Comparison of ENCODE assay signal across 11 cellular contexts in the genomic region with DNA sequence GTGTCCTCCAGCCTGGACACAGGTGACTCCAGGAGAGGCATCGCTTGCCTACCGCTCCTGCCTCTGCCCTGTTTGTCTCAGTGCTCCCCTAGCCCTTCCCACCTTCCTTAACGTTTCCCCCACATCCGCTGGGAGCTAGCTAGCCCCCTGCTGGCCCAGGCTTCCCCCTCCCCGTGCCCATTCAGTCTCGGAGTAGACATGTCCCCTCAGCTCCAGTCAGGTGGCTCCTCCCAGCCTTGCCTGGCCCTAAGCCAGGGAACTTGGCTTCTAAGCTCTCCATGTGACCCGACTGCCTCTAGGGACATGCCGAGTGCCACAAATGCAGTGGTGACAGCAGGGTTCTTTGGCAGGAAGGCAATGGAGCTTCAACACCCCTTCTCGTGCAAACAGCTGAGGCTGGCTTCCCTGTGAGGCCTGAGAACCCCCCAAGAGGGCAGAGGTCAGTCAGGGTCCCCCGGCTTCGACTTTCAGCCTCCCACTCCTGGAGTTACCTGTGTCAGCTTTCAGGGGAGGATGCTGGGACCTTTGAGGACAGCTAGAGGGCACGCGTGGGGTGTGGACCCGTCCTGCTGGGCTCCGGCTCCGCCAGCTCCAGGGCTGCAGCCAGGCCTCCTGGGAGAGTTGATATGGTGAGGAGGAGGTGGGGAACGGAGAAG. TPM values are rescaled to one million over a fixed set of nuclear protein-coding genes. Genes with fewer than 3 reads are reported as not detected.
DNase-seq lines count a peak whose midpoint lies in the region; ATAC-seq, FAIRE-seq and TF ChIP-seq lines count a peak whose summit lies in the region.
"Had no signal": no experiment of that assay in that cellular context is flagged by ENCODE, and none has a peak within 500 bp of the region (broad histone marks: within the 10 kb centered on the region; RNA-seq: fewer than 3 reads in every experiment).

No MANE protein-coding gene starts in this region.

- DNase-seq in G401 (ENCODE audit: low spot score) = peak; percentile 58
- DNase-seq in NCI-H187 (lab: John Stamatoyannopoulos, UW) = peak; percentile 74 to 79
- DNase-seq in K562 (ENCODE audit: extremely low read depth in 1 of 4, low spot score in 3 of 4) = peak; percentile 73 to 88 (median 78)
- no peak for DNase-seq in neural progenitor cell (ENCODE audit: low spot score)
- no peak for DNase-seq in glomerular visceral epithelial cell (ENCODE audit: extremely low spot score)
- DNase-seq in UCSD-AML1 (lab: John Stamatoyannopoulos, UW; ENCODE audit: unreplicated experiment) = no peak
- no peak for DNase-seq in ascending aorta (ENCODE audit: low spot score in 2 of 2)
- no peak for DNase-seq in activated CD4-positive, CD25-positive, alpha-beta regulatory T cell (lab: John Stamatoyannopoulos, UW)

- H3K9ac ChIP-seq in K562 (ENCODE audit: insufficient read depth in 1 of 2, low read depth in 2 of 2, low read length in 2 of 2) (peak overlapping the region; percentile 51 to 80), neural progenitor cell (no peak overlapping the region)

- BruUV-seq in K562 (replicated peaks; lab: Mats Ljungman, UMichigan) = no TSS peak

- peak; percentile 78 for ATAC-seq in K562

- peaks cover 43% of the 10 kb centered on the region for H3K4me1 Mint-ChIP-seq in neural progenitor cell

- peaks cover 4% of the 10 kb centered on the region for H3K36me3 Mint-ChIP-seq in neural progenitor cell

- no peak overlapping the region for H3K4me3 Mint-ChIP-seq in neural progenitor cell

- 0 out of 4 replicates have a peak, but pooled peaks of 1 of the 2 experiments have one; percentile 0 for TF ChIP-seq RAD21 in K562 (CRISPR knock-in tag; conservative IDR thresholded peaks at IDR 0.05 in 1 of 2, IDR thresholded peaks at IDR 0.05 in 1 of 2)

- intact Hi-C loops in K562 (cut with micrococcal nuclease) = loop anchor here (1.0 to 5.0 kb wide), 2 partner anchors 14 to 35 kb away; no protein-coding TSS in a partner anchor
- intact Hi-C loops in ascending aorta (cut with DNase I) = no loop called here

- H4K20me1 ChIP-seq in K562 (replicated peaks; ENCODE audit: control insufficient read depth, insufficient read depth, low read length) (no peaks in the 10 kb centered on the region), neural progenitor cell (ENCODE audit: low read depth) (peaks cover 53% of the 10 kb centered on the region)

- H3K9me1 ChIP-seq in K562 (ENCODE audit: control insufficient read depth, insufficient read depth, low read length) = no peaks in the 10 kb centered on the region

- POLR2A ChIA-PET in K562 (lab: Yijun Ruan, JAX) = interaction anchor here (0.5 to 2.3 kb wide), 19 partner anchors 8 to 906 kb away, joined by 3 to 9 read pairs (median 4); a partner anchor contains a TSS

- H3K4me3 ChIP-seq in K562 = no peak overlapping the region
- no peak overlapping the region for H3K4me3 ChIP-seq in neural progenitor cell
- no peak overlapping the region for H3K4me3 ChIP-seq in ascending aorta
- H3K4me3 ChIP-seq: coronary artery had no signal

- peaks cover 11% of the 10 kb centered on the region for H3F3A ChIP-seq in neural progenitor cell (ENCODE audit: low read depth)

- in situ Hi-C loops in G401 (cut with HindIII; ENCODE audit: low sequenced_read_pairs) = no loop called here
- in situ Hi-C loops in K562 (cut with MboI) = no loop called here

- H3K4me2 ChIP-seq in K562 (ENCODE audit: insufficient read depth, low read length) = peak overlapping the region; percentile 67
- H3K4me2 ChIP-seq in neural progenitor cell = no peak overlapping the region

- H3K79me2 ChIP-seq in K562 (ENCODE audit: control insufficient read depth, insufficient read depth, low read length) (no peaks in the 10 kb centered on the region), neural progenitor cell (ENCODE audit: low read depth) (peaks cover 34% of the 10 kb centered on the region)

- peaks cover 12 to 48% of the 10 kb centered on the region in 2 experiments for H3K4me1 ChIP-seq in K562 (replicated peaks in 1 of 2; ENCODE audit: control insufficient read depth in 2 of 2, insufficient read depth in 2 of 2, low read length in 2 of 2)
- H3K4me1 ChIP-seq in neural progenitor cell = peaks cover 29% of the 10 kb centered on the region
- H3K4me1 ChIP-seq in ascending aorta = no peaks in the 10 kb centered on the region

- H2AFZ ChIP-seq in K562 (ENCODE audit: low read depth, low read length) (peak overlapping the region; percentile 97), neural progenitor cell (replicated peaks) (no peak overlapping the region)

- H3K27ac ChIP-seq in K562 (ENCODE audit: extremely low read depth, low read depth, low read length) = peak overlapping the region; percentile 71
- no peak overlapping the region for H3K27ac ChIP-seq in neural progenitor cell
- no peak overlapping the region for H3K27ac ChIP-seq in ascending aorta
- H3K27ac ChIP-seq: coronary artery had no signal

- CTCF ChIA-PET in K562 (lab: Yijun Ruan, JAX; ENCODE audit: low intra/inter-chr PET ratio) = interaction anchor here (0.9 to 1.3 kb wide), 2 partner anchors 11 to 45 kb away, joined by 3 to 4 read pairs; no protein-coding TSS in a partner anchor

- 16% methylated on average over 17 of the region's 17 CpGs for WGBS in K562 (ENCODE audit: insufficient coverage, low coverage, missing lambda C conversion rate)

- H3K9me3 Mint-ChIP-seq in neural progenitor cell = no peaks in the 10 kb centered on the region

- no peak for TF ChIP-seq POLR2A in K562 (conservative IDR thresholded peaks at IDR 0.05)

- TF ChIP-seq EP300 in K562 (IDR thresholded peaks at IDR 0.05; ENCODE audit: low read length) = no peak

- no peak for FAIRE-seq in K562 (lab: Jason Lieb, UNC)
- FAIRE-seq: G401.6 had no signal

- peak overlapping the region; percentile 46 for H3K27ac Mint-ChIP-seq in neural progenitor cell

- H3K9me3 ChIP-seq in K562 (replicated peaks; ENCODE audit: control insufficient read depth, insufficient read depth, low read depth, low read length) = no peaks in the 10 kb centered on the region
- no peaks in the 10 kb centered on the region for H3K9me3 ChIP-seq in neural progenitor cell (ENCODE audit: low read depth)
- no peaks in the 10 kb centered on the region for H3K9me3 ChIP-seq in ascending aorta

- H3K27me3 Mint-ChIP-seq in neural progenitor cell (ENCODE audit: insufficient read depth, low read depth) = peaks cover 3% of the 10 kb centered on the region

- H3K27me3 ChIP-seq in K562 (ENCODE audit: control insufficient read depth in 2 of 2, insufficient read depth in 2 of 2, low read length in 2 of 2) = peaks cover 7 to 24% of the 10 kb centered on the region in 2 experiments; a peak in 3 of 5 replicates
- H3K27me3 ChIP-seq in neural progenitor cell = no peaks in the 10 kb centered on the region
- no peaks in the 10 kb centered on the region for H3K27me3 ChIP-seq in ascending aorta

- no peaks in the 10 kb centered on the region for H3K36me3 ChIP-seq in K562 (ENCODE audit: control insufficient read depth, insufficient read depth, low read length)
- no peaks in the 10 kb centered on the region for H3K36me3 ChIP-seq in neural progenitor cell
- no peaks in the 10 kb centered on the region for H3K36me3 ChIP-seq in ascending aorta

- TF ChIP-seq CTCF in K562 (IDR thresholded peaks at IDR 0.05 in 2 of 3, conservative IDR thresholded peaks at IDR 0.05 in 1 of 3; ENCODE audit: insufficient read depth in 2 of 3, low read depth in 1 of 3, low read length in 3 of 3) (peak; percentile 5 to 11 (median 6); a peak in 3 of 6 replicates), neural progenitor cell (IDR thresholded peaks at IDR 0.05) (no peak), ascending aorta (IDR thresholded peaks at IDR 0.05) (no peak)

RNA-seq across cellular contexts. Expression of a gene that starts 16.2 kb away (rescaled TPM):
- total RNA-seq in G401 (2014; rRNA removed; shearing (Covaris generic)) = 0.14 and 1.4 TPM in 2 replicates
- total RNA-seq in K562 (2011; cell fraction: chromatin; rRNA removed; ENCODE audit: low replicate concordance) = not detected in 2 replicates
- total RNA-seq in K562 (2011; cell fraction: nucleolus; rRNA removed) = not detected in 2 replicates
- not detected in 2 replicates for total RNA-seq in K562 (2011; cell fraction: nucleoplasm; rRNA removed)
- total RNA-seq in K562 (2014; rRNA removed) = not detected in 2 replicates
- total RNA-seq in K562 (2014; rRNA removed; fragmentation: Illumina TruSeq; extraction: Trizol) = 0.04 TPM in 1 of 2 replicates, not detected in the other
- under 0.01 TPM in 1 of 2 replicates, not detected in the other for total RNA-seq in K562 (2015; rRNA removed; fragmentation: Illumina TruSeq; extraction: Trizol)
- not detected in 2 replicates for total RNA-seq in K562 (2021)
- polyA plus RNA-seq in K562 (2011; rRNA removed) = 0.01 TPM in 1 of 2 replicates, not detected in the other
- 0.01 TPM in 1 of 2 replicates, not detected in the other for polyA plus RNA-seq in K562 (2011; cell fraction: cytosol; rRNA removed)
- not detected in 2 replicates for polyA plus RNA-seq in K562 (2011; cell fraction: nucleus; rRNA removed)
- 0.01 TPM in 2 replicates for polyA plus RNA-seq in K562 (2012)
- polyA plus RNA-seq in K562 (2014; fragmentation: Illumina TruSeq; extraction: Trizol) = not detected in 2 replicates
- under 1 TPM in 1 of 2 experiments, not detected in 1; 0.01 TPM for polyA plus RNA-seq in K562 (2014; fragmentation: Nextera tagmentation; extraction: Ambion mirVana)
- 0.01 TPM in 1 of 2 replicates, not detected in the other for polyA plus RNA-seq in K562 (2014; rRNA removed)
- not detected in 2 replicates for polyA minus RNA-seq in K562 (2011; rRNA and poly(A)+ RNA removed)
- not detected in 2 replicates for polyA minus RNA-seq in K562 (2011; cell fraction: cytosol; rRNA and poly(A)+ RNA removed)
- not detected in 2 replicates for polyA minus RNA-seq in K562 (2011; cell fraction: nucleus; rRNA and poly(A)+ RNA removed)
- total RNA-seq in neural progenitor cell (ENCODE audit: low replicate concordance) = 27.1 and 31.3 TPM in 2 replicates
- 1.8 TPM for total RNA-seq in ascending aorta
- total RNA-seq: skeletal muscle tissue had no signal

RNA-seq across cellular contexts. Expression of a gene that starts 26.8 kb away (rescaled TPM):
- total RNA-seq in G401 (2014; rRNA removed; shearing (Covaris generic)) = 144 and 155 TPM in 2 replicates
- total RNA-seq in K562 (2011; cell fraction: chromatin; rRNA removed; ENCODE audit: low replicate concordance) = 61.6 and 182 TPM in 2 replicates
- 209 and 213 TPM in 2 replicates for total RNA-seq in K562 (2011; cell fraction: nucleolus; rRNA removed)
- 129 and 143 TPM in 2 replicates for total RNA-seq in K562 (2011; cell fraction: nucleoplasm; rRNA removed)
- total RNA-seq in K562 (2014; rRNA removed) (286 and 326 TPM in 2 replicates), K562 (2014; rRNA removed; fragmentation: Illumina TruSeq; extraction: Trizol) (69.7 and 100 TPM in 2 replicates), K562 (2015; rRNA removed; fragmentation: Illumina TruSeq; extraction: Trizol) (143 TPM in 2 replicates), K562 (2021) (211 and 212 TPM in 2 replicates), neural progenitor cell (ENCODE audit: low replicate concordance) (108 and 164 TPM in 2 replicates), ascending aorta (18.3 TPM)
- polyA plus RNA-seq in K562 (2011; rRNA removed) (138 and 190 TPM in 2 replicates), K562 (2014; fragmentation: Illumina TruSeq; extraction: Trizol) (185 and 189 TPM in 2 replicates), K562 (2014; fragmentation: Nextera tagmentation; extraction: Ambion mirVana) (10 to 100 TPM; 12.4 to 25.9 TPM), K562 (2014; rRNA removed) (270 and 279 TPM in 2 replicates)
- 297 and 419 TPM in 2 replicates for polyA plus RNA-seq in K562 (2011; cell fraction: cytosol; rRNA removed)
- 289 and 315 TPM in 2 replicates for polyA plus RNA-seq in K562 (2011; cell fraction: nucleus; rRNA removed)
- 217 and 239 TPM in 2 replicates for polyA plus RNA-seq in K562 (2012)
- 95.3 and 109 TPM in 2 replicates for polyA minus RNA-seq in K562 (2011; rRNA and poly(A)+ RNA removed)
- 94.6 and 115 TPM in 2 replicates for polyA minus RNA-seq in K562 (2011; cell fraction: cytosol; rRNA and poly(A)+ RNA removed)
- polyA minus RNA-seq in K562 (2011; cell fraction: nucleus; rRNA and poly(A)+ RNA removed) = 71.6 and 96.6 TPM in 2 replicates

RNA-seq across cellular contexts. Expression of a gene that starts 28.2 kb away (rescaled TPM):
- total RNA-seq in G401 (2014; rRNA removed; shearing (Covaris generic)) = 97.2 and 147 TPM in 2 replicates
- 54.8 and 123 TPM in 2 replicates for total RNA-seq in K562 (2011; cell fraction: chromatin; rRNA removed; ENCODE audit: low replicate concordance)
- total RNA-seq in K562 (2011; cell fraction: nucleolus; rRNA removed) = 175 TPM in 2 replicates
- 116 and 126 TPM in 2 replicates for total RNA-seq in K562 (2011; cell fraction: nucleoplasm; rRNA removed)
- total RNA-seq in K562 (2014; rRNA removed) (89.3 and 118 TPM in 2 replicates), K562 (2014; rRNA removed; fragmentation: Illumina TruSeq; extraction: Trizol) (15.5 and 26.8 TPM in 2 replicates), K562 (2015; rRNA removed; fragmentation: Illumina TruSeq; extraction: Trizol) (53.7 and 57.5 TPM in 2 replicates), K562 (2021) (81.6 and 85.8 TPM in 2 replicates), neural progenitor cell (ENCODE audit: low replicate concordance) (12.4 and 67.7 TPM in 2 replicates), ascending aorta (95.6 TPM)
- polyA plus RNA-seq in K562 (2011; rRNA removed) (48.5 and 76.2 TPM in 2 replicates), K562 (2014; fragmentation: Illumina TruSeq; extraction: Trizol) (81.4 and 99.0 TPM in 2 replicates), K562 (2014; fragmentation: Nextera tagmentation; extraction: Ambion mirVana) (10 to 100 TPM; 31.4 to 51.5 TPM), K562 (2014; rRNA removed) (105 TPM in 2 replicates)
- polyA plus RNA-seq in K562 (2011; cell fraction: cytosol; rRNA removed) = 121 and 255 TPM in 2 replicates
- 125 and 161 TPM in 2 replicates for polyA plus RNA-seq in K562 (2011; cell fraction: nucleus; rRNA removed)
- polyA plus RNA-seq in K562 (2012) = 83.4 and 188 TPM in 2 replicates
- polyA minus RNA-seq in K562 (2011; rRNA and poly(A)+ RNA removed) = 17.2 and 22.0 TPM in 2 replicates
- 47.0 and 66.3 TPM in 2 replicates for polyA minus RNA-seq in K562 (2011; cell fraction: cytosol; rRNA and poly(A)+ RNA removed)
- polyA minus RNA-seq in K562 (2011; cell fraction: nucleus; rRNA and poly(A)+ RNA removed) = 18.8 and 20.9 TPM in 2 replicates

RNA-seq across cellular contexts. Expression of a gene that starts 43.7 kb away (rescaled TPM):
- total RNA-seq in G401 (2014; rRNA removed; shearing (Covaris generic)) = 3.1 TPM in 1 of 2 replicates, not detected in the other
- total RNA-seq in K562 (2011; cell fraction: chromatin; rRNA removed; ENCODE audit: low replicate concordance) = 3.1 and 10.3 TPM in 2 replicates
- 13.0 and 14.1 TPM in 2 replicates for total RNA-seq in K562 (2011; cell fraction: nucleolus; rRNA removed)
- 7.6 and 11.3 TPM in 2 replicates for total RNA-seq in K562 (2011; cell fraction: nucleoplasm; rRNA removed)
- total RNA-seq in K562 (2014; rRNA removed) (44.1 and 44.9 TPM in 2 replicates), K562 (2014; rRNA removed; fragmentation: Illumina TruSeq; extraction: Trizol) (9.6 and 15.2 TPM in 2 replicates), K562 (2015; rRNA removed; fragmentation: Illumina TruSeq; extraction: Trizol) (23.8 and 24.5 TPM in 2 replicates), K562 (2021) (23.2 and 24.9 TPM in 2 replicates), neural progenitor cell (ENCODE audit: low replicate concordance) (1.2 and 1.7 TPM in 2 replicates), ascending aorta (7.9 TPM)
- polyA plus RNA-seq in K562 (2011; rRNA removed) (35.2 and 64.0 TPM in 2 replicates), K562 (2014; fragmentation: Illumina TruSeq; extraction: Trizol) (34.1 and 34.7 TPM in 2 replicates), K562 (2014; fragmentation: Nextera tagmentation; extraction: Ambion mirVana) (10 to 100 TPM; 10.6 to 16.4 TPM), K562 (2014; rRNA removed) (45.8 and 49.6 TPM in 2 replicates)
- 96.3 and 104 TPM in 2 replicates for polyA plus RNA-seq in K562 (2011; cell fraction: cytosol; rRNA removed)
- polyA plus RNA-seq in K562 (2011; cell fraction: nucleus; rRNA removed) = 14.1 and 20.6 TPM in 2 replicates
- 26.0 and 39.2 TPM in 2 replicates for polyA plus RNA-seq in K562 (2012)
- polyA minus RNA-seq in K562 (2011; rRNA and poly(A)+ RNA removed) = 15.9 and 20.2 TPM in 2 replicates
- polyA minus RNA-seq in K562 (2011; cell fraction: cytosol; rRNA and poly(A)+ RNA removed) = 14.4 and 33.6 TPM in 2 replicates
- 6.2 and 9.4 TPM in 2 replicates for polyA minus RNA-seq in K562 (2011; cell fraction: nucleus; rRNA and poly(A)+ RNA removed)

RNA-seq across cellular contexts. Expression of a gene that starts 53.1 kb away (rescaled TPM):
- total RNA-seq in G401 (2014; rRNA removed; shearing (Covaris generic)) = 37.7 and 39.7 TPM in 2 replicates
- total RNA-seq in K562 (2011; cell fraction: chromatin; rRNA removed; ENCODE audit: low replicate concordance) = 25.1 and 57.8 TPM in 2 replicates
- total RNA-seq in K562 (2011; cell fraction: nucleolus; rRNA removed) = 47.5 and 48.8 TPM in 2 replicates
- total RNA-seq in K562 (2011; cell fraction: nucleoplasm; rRNA removed) = 32.2 and 35.3 TPM in 2 replicates
- total RNA-seq in K562 (2014; rRNA removed) = 11.6 and 14.7 TPM in 2 replicates
- 2.6 and 3.9 TPM in 2 replicates for total RNA-seq in K562 (2014; rRNA removed; fragmentation: Illumina TruSeq; extraction: Trizol)
- 6.1 and 6.7 TPM in 2 replicates for total RNA-seq in K562 (2015; rRNA removed; fragmentation: Illumina TruSeq; extraction: Trizol)
- total RNA-seq in K562 (2021) = 15.7 and 16.4 TPM in 2 replicates
- polyA plus RNA-seq in K562 (2011; rRNA removed) = 8.3 and 18.1 TPM in 2 replicates
- polyA plus RNA-seq in K562 (2011; cell fraction: cytosol; rRNA removed) = 18.0 and 19.5 TPM in 2 replicates
- polyA plus RNA-seq in K562 (2011; cell fraction: nucleus; rRNA removed) = 93.3 and 93.5 TPM in 2 replicates
- 11.8 and 19.7 TPM in 2 replicates for polyA plus RNA-seq in K562 (2012)
- polyA plus RNA-seq in K562 (2014; fragmentation: Illumina TruSeq; extraction: Trizol) = 5.9 and 9.8 TPM in 2 replicates
- 1 to 10 TPM in 1 of 2 experiments, under 1 TPM in 1; 0.69 to 1.3 TPM for polyA plus RNA-seq in K562 (2014; fragmentation: Nextera tagmentation; extraction: Ambion mirVana)
- polyA plus RNA-seq in K562 (2014; rRNA removed) = 20.9 and 23.7 TPM in 2 replicates
- polyA minus RNA-seq in K562 (2011; rRNA and poly(A)+ RNA removed) = 5.7 and 7.3 TPM in 2 replicates
- polyA minus RNA-seq in K562 (2011; cell fraction: cytosol; rRNA and poly(A)+ RNA removed) = 3.5 and 14.7 TPM in 2 replicates
- 29.5 and 46.7 TPM in 2 replicates for polyA minus RNA-seq in K562 (2011; cell fraction: nucleus; rRNA and poly(A)+ RNA removed)
- 5.3 and 18.2 TPM in 2 replicates for total RNA-seq in neural progenitor cell (ENCODE audit: low replicate concordance)
- 62.7 TPM for total RNA-seq in ascending aorta

Comparison
In these comparisons a context has a peak if more than half of its experiments do, and no peak if none do; other contexts are left out.
1. DNase-seq: peak in G401 (single experiment), NCI-H187 (2 of 2) and K562 (4 of 4); none in neural progenitor cell (single experiment), glomerular visceral epithelial cell (single experiment), UCSD-AML1 (single experiment), ascending aorta (0 of 2) and activated CD4-positive, CD25-positive, alpha-beta regulatory T cell (0 of 4).
2. CTCF ChIP-seq: peak in K562 (3 of 3); none in neural progenitor cell (single experiment) and ascending aorta (0 of 3).